Comparison of ENCODE assay signal across 1 cellular context in the genomic region with DNA sequence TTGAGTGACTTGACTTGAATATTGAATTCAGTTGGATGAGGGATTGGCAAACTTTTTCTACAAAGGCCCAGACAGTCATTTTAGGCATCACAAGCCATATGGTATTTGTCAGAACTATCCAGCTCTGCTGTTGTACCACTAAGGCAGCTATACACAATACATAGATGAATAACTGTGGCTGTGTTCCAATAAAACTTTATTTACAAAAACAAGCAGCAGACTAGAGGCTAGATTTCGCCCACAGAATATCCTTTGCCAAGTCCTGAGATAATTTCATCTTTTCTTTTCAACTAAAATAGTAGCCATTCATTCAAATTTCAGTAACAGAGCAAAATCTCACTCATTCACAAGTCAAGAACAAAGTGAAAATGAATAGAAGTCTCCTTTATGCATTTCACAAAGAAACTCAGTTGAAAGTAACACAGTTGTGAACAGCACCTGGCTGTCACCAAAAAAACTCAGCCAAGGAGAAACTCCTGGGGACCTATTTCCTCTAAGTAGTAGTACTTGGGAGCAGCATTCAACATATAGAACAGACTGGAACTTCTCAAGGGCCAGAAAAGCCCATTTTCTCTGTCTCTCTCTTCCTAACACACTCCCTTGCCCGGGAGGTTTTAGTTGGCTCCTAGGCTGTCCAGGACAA.
TF ChIP-seq lines count a peak whose summit lies in the region.

No MANE protein-coding gene starts in this region.

TF ChIP-seq in K562, 482 proteins besides CTCF, POLR2A, EP300 and RAD21:
- TF ChIP-seq CBX8 (IDR thresholded peaks at IDR 0.05; ENCODE audit: borderline replicate concordance, extremely low read depth, low read depth, low read length, poor library complexity, severe bottlenecking): no peak
- TF ChIP-seq, protein P1, sequence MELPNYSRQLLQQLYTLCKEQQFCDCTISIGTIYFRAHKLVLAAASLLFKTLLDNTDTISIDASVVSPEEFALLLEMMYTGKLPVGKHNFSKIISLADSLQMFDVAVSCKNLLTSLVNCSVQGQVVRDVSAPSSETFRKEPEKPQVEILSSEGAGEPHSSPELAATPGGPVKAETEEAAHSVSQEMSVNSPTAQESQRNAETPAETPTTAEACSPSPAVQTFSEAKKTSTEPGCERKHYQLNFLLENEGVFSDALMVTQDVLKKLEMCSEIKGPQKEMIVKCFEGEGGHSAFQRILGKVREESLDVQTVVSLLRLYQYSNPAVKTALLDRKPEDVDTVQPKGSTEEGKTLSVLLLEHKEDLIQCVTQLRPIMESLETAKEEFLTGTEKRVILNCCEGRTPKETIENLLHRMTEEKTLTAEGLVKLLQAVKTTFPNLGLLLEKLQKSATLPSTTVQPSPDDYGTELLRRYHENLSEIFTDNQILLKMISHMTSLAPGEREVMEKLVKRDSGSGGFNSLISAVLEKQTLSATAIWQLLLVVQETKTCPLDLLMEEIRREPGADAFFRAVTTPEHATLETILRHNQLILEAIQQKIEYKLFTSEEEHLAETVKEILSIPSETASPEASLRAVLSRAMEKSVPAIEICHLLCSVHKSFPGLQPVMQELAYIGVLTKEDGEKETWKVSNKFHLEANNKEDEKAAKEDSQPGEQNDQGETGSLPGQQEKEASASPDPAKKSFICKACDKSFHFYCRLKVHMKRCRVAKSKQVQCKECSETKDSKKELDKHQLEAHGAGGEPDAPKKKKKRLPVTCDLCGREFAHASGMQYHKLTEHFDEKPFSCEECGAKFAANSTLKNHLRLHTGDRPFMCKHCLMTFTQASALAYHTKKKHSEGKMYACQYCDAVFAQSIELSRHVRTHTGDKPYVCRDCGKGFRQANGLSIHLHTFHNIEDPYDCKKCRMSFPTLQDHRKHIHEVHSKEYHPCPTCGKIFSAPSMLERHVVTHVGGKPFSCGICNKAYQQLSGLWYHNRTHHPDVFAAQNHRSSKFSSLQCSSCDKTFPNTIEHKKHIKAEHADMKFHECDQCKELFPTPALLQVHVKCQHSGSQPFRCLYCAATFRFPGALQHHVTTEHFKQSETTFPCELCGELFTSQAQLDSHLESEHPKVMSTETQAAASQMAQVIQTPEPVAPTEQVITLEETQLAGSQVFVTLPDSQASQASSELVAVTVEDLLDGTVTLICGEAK (IDR thresholded peaks at IDR 0.05): peak; percentile 85
- TF ChIP-seq, protein P1 (CRISPR knock-in tag; IDR thresholded peaks at IDR 0.05): 0 out of 2 replicates have a peak, but pooled peaks have one; percentile 47
